Comparison of ENCODE assay signal across 12 cellular contexts in the genomic region with DNA sequence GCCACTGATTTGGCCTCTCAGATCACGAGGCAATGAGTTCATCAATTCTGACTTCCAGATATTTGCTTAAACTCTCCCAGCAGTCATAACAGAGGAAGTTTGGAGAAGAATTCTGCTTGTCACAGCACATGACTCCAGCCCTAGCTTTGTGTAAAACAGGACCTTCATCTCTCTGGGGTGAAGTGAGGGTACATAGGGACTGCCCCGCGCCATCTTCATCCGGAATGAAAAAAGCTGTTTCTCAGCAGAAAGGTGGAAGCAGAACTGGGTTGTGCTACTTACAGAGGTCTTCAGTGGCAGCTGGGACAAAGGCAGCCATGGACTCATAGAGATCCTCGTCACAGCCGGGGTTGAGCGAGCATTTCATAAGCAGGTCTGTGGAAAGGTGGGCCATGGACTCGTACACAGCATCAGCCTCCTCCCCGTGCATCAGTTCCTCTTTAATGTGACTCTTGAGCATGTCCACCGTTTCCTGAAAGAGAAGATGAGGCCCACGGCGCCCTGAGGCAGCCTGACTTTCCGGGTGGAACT. TPM values are rescaled to one million over a fixed set of nuclear protein-coding genes. Genes with fewer than 3 reads are reported as not detected.
DNase-seq lines count a peak whose midpoint lies in the region; ATAC-seq and TF ChIP-seq lines count a peak whose summit lies in the region.
"Had no signal": no experiment of that assay in that cellular context is flagged by ENCODE, and none has a peak within 500 bp of the region (broad histone marks: within the 10 kb centered on the region; RNA-seq: fewer than 3 reads in every experiment).

No MANE protein-coding gene starts in this region.

- no peaks in the 10 kb centered on the region for H3K9me3 Mint-ChIP-seq in dendritic cell treated with granulocyte-macrophage colony-stimulating factor and Interleukin-4, amounts not matched to agents 40 ng/mL and 50 ng/mL, for 4 days
- no peaks in the 10 kb centered on the region for H3K9me3 Mint-ChIP-seq in natural killer cell treated with Interleukin-12 subunit alpha and Interleukin-12 subunit beta and Interleukin-15 and Interleukin-18, amount 100 ng/mL, for 72 hours
- H3K9me3 Mint-ChIP-seq: activated naive CD4-positive, alpha-beta T cell treated with anti-CD3 and anti-CD28 coated beads, Interleukin-2, amount 10 ng/mL, durations not matched to agents 7 days and 5 days; WTC11 had no signal

- H3K4me3 Mint-ChIP-seq in dendritic cell treated with granulocyte-macrophage colony-stimulating factor and Interleukin-4, amounts not matched to agents 40 ng/mL and 50 ng/mL, for 4 days, result peak overlapping the region; percentile 58
- peak overlapping the region; percentile 8 for H3K4me3 Mint-ChIP-seq in natural killer cell treated with Interleukin-12 subunit alpha and Interleukin-12 subunit beta and Interleukin-15 and Interleukin-18, amount 100 ng/mL, for 72 hours
- H3K4me3 Mint-ChIP-seq: activated naive CD4-positive, alpha-beta T cell treated with anti-CD3 and anti-CD28 coated beads, Interleukin-2, amount 10 ng/mL, durations not matched to agents 7 days and 5 days; WTC11 had no signal

- H3K36me3 Mint-ChIP-seq in dendritic cell treated with granulocyte-macrophage colony-stimulating factor and Interleukin-4, amounts not matched to agents 40 ng/mL and 50 ng/mL, for 4 days (ENCODE audit: low read depth), result peaks cover 61% of the 10 kb centered on the region
- H3K36me3 Mint-ChIP-seq in natural killer cell treated with Interleukin-12 subunit alpha and Interleukin-12 subunit beta and Interleukin-15 and Interleukin-18, amount 100 ng/mL, for 72 hours, result peaks cover 37% of the 10 kb centered on the region
- H3K36me3 Mint-ChIP-seq: activated naive CD4-positive, alpha-beta T cell treated with anti-CD3 and anti-CD28 coated beads, Interleukin-2, amount 10 ng/mL, durations not matched to agents 7 days and 5 days; WTC11 had no signal

- H3K27ac Mint-ChIP-seq in dendritic cell treated with granulocyte-macrophage colony-stimulating factor and Interleukin-4, amounts not matched to agents 40 ng/mL and 50 ng/mL, for 4 days, result peak overlapping the region; percentile 92
- peak overlapping the region; percentile 90 to 98 for H3K27ac Mint-ChIP-seq in natural killer cell treated with Interleukin-12 subunit alpha and Interleukin-12 subunit beta and Interleukin-15 and Interleukin-18, amount 100 ng/mL, for 72 hours
- H3K27ac Mint-ChIP-seq: activated naive CD4-positive, alpha-beta T cell treated with anti-CD3 and anti-CD28 coated beads, Interleukin-2, amount 10 ng/mL, durations not matched to agents 7 days and 5 days; WTC11 had no signal

- no peaks in the 10 kb centered on the region for H3K27me3 Mint-ChIP-seq in dendritic cell treated with granulocyte-macrophage colony-stimulating factor and Interleukin-4, amounts not matched to agents 40 ng/mL and 50 ng/mL, for 4 days
- no peaks in the 10 kb centered on the region for H3K27me3 Mint-ChIP-seq in natural killer cell treated with Interleukin-12 subunit alpha and Interleukin-12 subunit beta and Interleukin-15 and Interleukin-18, amount 100 ng/mL, for 72 hours

- peak; percentile 50 for ATAC-seq in HG02678 (IDR thresholded peaks at IDR 0.05; ENCODE audit: unreplicated experiment)
- no peak for ATAC-seq in natural killer cell treated with Interleukin-12 subunit alpha and Interleukin-12 subunit beta and Interleukin-15 and Interleukin-18, amount 100 ng/mL, for 72 hours
- ATAC-seq: K562, WTC11 had no signal

- intact Hi-C loops in dendritic cell treated with granulocyte-macrophage colony-stimulating factor and Interleukin-4, amounts not matched to agents 40 ng/mL and 50 ng/mL, for 4 days (cut with micrococcal nuclease), result loop anchor here (2.0 kb wide), 1 partner anchor 74 kb away; no protein-coding TSS in a partner anchor

- H3K4me1 Mint-ChIP-seq in dendritic cell treated with granulocyte-macrophage colony-stimulating factor and Interleukin-4, amounts not matched to agents 40 ng/mL and 50 ng/mL, for 4 days (ENCODE audit: low read depth), result peaks cover 39% of the 10 kb centered on the region
- H3K4me1 Mint-ChIP-seq in natural killer cell treated with Interleukin-12 subunit alpha and Interleukin-12 subunit beta and Interleukin-15 and Interleukin-18, amount 100 ng/mL, for 72 hours (ENCODE audit: low read depth in 2 of 2), result peaks cover 53 to 56% of the 10 kb centered on the region in 2 donors
- H3K4me1 Mint-ChIP-seq: WTC11 had no signal

- TF ChIP-seq CTCF in GM10266 (IDR thresholded peaks at IDR 0.05; ENCODE audit: control insufficient read depth, insufficient read depth, low read depth, missing control alignments), result no peak

- DNase-seq in GM10266 (ENCODE audit: extremely low spot score) (peak; percentile 37), NCI-H1092 (lab: John Stamatoyannopoulos, UW) (no peak), HuH-7 (ENCODE audit: low spot score) (no peak)
- DNase-seq in natural killer cell treated with Interleukin-12 subunit alpha and Interleukin-12 subunit beta and Interleukin-15 and Interleukin-18, amount 100 ng/mL, for 72 hours (ENCODE audit: low spot score), result no peak
- no peak for DNase-seq in activated effector memory CD4-positive, alpha-beta T cell treated with Interleukin-2 at 50 U/mL for 16 hours
- no peak for DNase-seq in activated CD4-positive, alpha-beta T cell treated with anti-CD3 and anti-CD28 coated beads for 48 hours
- DNase-seq: activated naive CD4-positive, alpha-beta T cell treated with anti-CD3 and anti-CD28 coated beads, Interleukin-2, amount 10 ng/mL, durations not matched to agents 7 days and 5 days; SHP77 had no signal

RNA-seq across cellular contexts. Expression of gene TM9SF3, which starts 58.4 kb away (rescaled TPM):
- total RNA-seq in natural killer cell treated with Interleukin-12 subunit alpha and Interleukin-12 subunit beta and Interleukin-15 and Interleukin-18, amount 100 ng/mL, for 72 hours, result 100 to 1,000 TPM in 1 of 2 donors, 10 to 100 TPM in 1; 73.0 to 104 TPM
